16 cellular contexts compared by ENCODE assay signal in the genomic region with DNA sequence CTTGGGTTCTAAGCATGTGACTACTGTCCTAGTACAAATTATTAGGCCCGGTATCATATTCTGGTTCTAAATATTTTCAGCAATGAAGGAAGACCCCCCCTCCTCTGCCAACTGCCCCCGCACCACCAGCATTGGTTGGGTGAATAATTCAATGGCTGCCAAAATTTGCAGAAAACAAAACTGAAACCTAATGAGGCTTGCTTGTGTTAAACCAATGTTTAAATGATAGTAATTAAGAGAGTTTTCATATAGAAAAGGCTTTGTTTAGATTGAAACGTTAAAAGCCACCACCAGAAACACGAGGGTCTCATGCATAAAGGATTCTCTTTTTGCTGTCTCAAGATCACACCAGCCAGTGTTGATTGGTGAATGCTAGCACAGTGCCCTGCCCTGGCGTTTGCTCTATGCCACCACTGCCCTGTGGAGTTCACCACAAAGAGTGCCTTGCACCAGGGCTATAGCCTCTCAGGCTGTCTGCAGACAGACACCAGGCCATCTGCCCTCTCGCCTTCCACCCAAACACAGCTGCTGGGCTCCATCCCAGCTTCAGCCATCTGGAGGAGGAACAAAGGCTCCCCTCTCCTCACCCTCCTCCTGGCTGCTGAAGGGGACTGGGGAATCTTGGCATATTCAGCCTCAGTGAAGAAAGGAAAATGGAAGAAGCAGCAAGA.
DNase-seq lines count a peak whose midpoint lies in the region; ATAC-seq and TF ChIP-seq lines count a peak whose summit lies in the region.
"Had no signal": no experiment of that assay in that cellular context is flagged by ENCODE, and none has a peak within 500 bp of the region (broad histone marks: within the 10 kb centered on the region; RNA-seq: fewer than 3 reads in every experiment).

No MANE protein-coding gene starts in this region.

- no peaks in the 10 kb centered on the region for H4K20me1 ChIP-seq in PC-3 (ENCODE audit: low read length)

- H3K4me1 Mint-ChIP-seq in brain, result peaks cover 66% of the 10 kb centered on the region
- H3K4me1 Mint-ChIP-seq in CD8-positive, alpha-beta memory T cell, result no peaks in the 10 kb centered on the region
- H3K4me1 Mint-ChIP-seq: B cell, immature natural killer cell had no signal

- H3K36me3 Mint-ChIP-seq in brain, result no peaks in the 10 kb centered on the region
- H3K36me3 Mint-ChIP-seq in CD8-positive, alpha-beta memory T cell, result no peaks in the 10 kb centered on the region
- H3K36me3 Mint-ChIP-seq: immature natural killer cell had no signal

- H3K9me3 Mint-ChIP-seq in brain, result peaks cover 0 to 8% (median 0%) of the 10 kb centered on the region in 5 experiments
- no peaks in the 10 kb centered on the region for H3K9me3 Mint-ChIP-seq in CD8-positive, alpha-beta memory T cell
- H3K9me3 Mint-ChIP-seq: H9, immature natural killer cell had no signal

- no peaks in the 10 kb centered on the region for H3K36me3 ChIP-seq in CD8-positive, alpha-beta memory T cell (ENCODE audit: insufficient read depth, low read length)
- H3K36me3 ChIP-seq in PC-3 (ENCODE audit: low read depth, low read length), result no peaks in the 10 kb centered on the region
- H3K36me3 ChIP-seq: colonic mucosa, stomach had no signal

- POLR2A ChIA-PET in CD8-positive, alpha-beta memory T cell (lab: Charles Lee), result no interaction called here
- POLR2A ChIA-PET in PC-3 (lab: Charles Lee; ENCODE audit: unreplicated experiment), result no interaction called here

- H3K27me3 ChIP-seq in CD8-positive, alpha-beta memory T cell (ENCODE audit: insufficient read depth, low read length, poor library complexity, severe bottlenecking), result no peaks in the 10 kb centered on the region
- no peaks in the 10 kb centered on the region for H3K27me3 ChIP-seq in PC-3 (ENCODE audit: low read length)
- H3K27me3 ChIP-seq: colonic mucosa, stomach had no signal

- no peak overlapping the region for H3K4me2 ChIP-seq in PC-3 (ENCODE audit: low read length)

- peaks cover 6% of the 10 kb centered on the region for H3K27me3 Mint-ChIP-seq in brain
- H3K27me3 Mint-ChIP-seq in CD8-positive, alpha-beta memory T cell, result peaks cover 5 to 24% of the 10 kb centered on the region in 2 donors

- no TSS peak for BruUV-seq in PC-3 (replicated peaks; lab: Mats Ljungman, UMichigan)

- H3K4me1 ChIP-seq in CD8-positive, alpha-beta memory T cell (ENCODE audit: insufficient read depth, low read length), result no peaks in the 10 kb centered on the region
- no peaks in the 10 kb centered on the region for H3K4me1 ChIP-seq in PC-3 (ENCODE audit: insufficient read depth, low read length)
- H3K4me1 ChIP-seq: colonic mucosa had no signal

- no peaks in the 10 kb centered on the region for H3K9me3 ChIP-seq in CD8-positive, alpha-beta memory T cell (ENCODE audit: low read length)
- no peaks in the 10 kb centered on the region for H3K9me3 ChIP-seq in PC-3 (ENCODE audit: low read length)
- H3K9me3 ChIP-seq: colonic mucosa, stomach had no signal

- CTCF ChIA-PET in CD8-positive, alpha-beta memory T cell (lab: Charles Lee), result no interaction called here
- CTCF ChIA-PET in PC-3 (lab: Charles Lee), result no interaction called here

- no peaks in the 10 kb centered on the region for H3K9me2 ChIP-seq in PC-3 (replicated peaks; ENCODE audit: low read length)

- no peaks in the 10 kb centered on the region for H3K79me2 ChIP-seq in PC-3 (ENCODE audit: low read length)

- H3K4me3 Mint-ChIP-seq in brain, result peak overlapping the region in 2 of 5 experiments; percentile 12 to 49
- no peak overlapping the region for H3K4me3 Mint-ChIP-seq in CD8-positive, alpha-beta memory T cell
- H3K4me3 Mint-ChIP-seq: B cell, H9, immature natural killer cell had no signal

- H3K27ac Mint-ChIP-seq in brain, result peak overlapping the region in 4 of 5 experiments; percentile 72 to 92 (median 88)
- no peak overlapping the region for H3K27ac Mint-ChIP-seq in CD8-positive, alpha-beta memory T cell
- H3K27ac Mint-ChIP-seq: B cell, H9, immature natural killer cell had no signal

- TF ChIP-seq CTCF in brain (conservative IDR thresholded peaks at IDR 0.05), result no peak
- TF ChIP-seq CTCF in PC-3 (conservative IDR thresholded peaks at IDR 0.05; ENCODE audit: low read depth, low read length), result no peak

- intact Hi-C loops in PC-3 (cut with micrococcal nuclease), result no loop called here

- ATAC-seq in PC-3, result no peak

- no peak overlapping the region for H3K4me3 ChIP-seq in CD8-positive, alpha-beta memory T cell (ENCODE audit: low read length)
- no peak overlapping the region for H3K4me3 ChIP-seq in PC-3 (ENCODE audit: low read length)
- H3K4me3 ChIP-seq: colonic mucosa, stomach had no signal

- DNase-seq in DMS 273 treated with DMSO at 0.1 percent for 48 hours (lab: John Stamatoyannopoulos, UW) (peak; percentile 98), NCI-H2171 (lab: John Stamatoyannopoulos, UW) (peak; percentile 65), mucosa of gallbladder (ENCODE audit: low spot score) (peak; percentile 30), PC-3 (no peak), NCI-H510A (lab: John Stamatoyannopoulos, UW) (no peak), NCI-H1105 treated with DMSO at 0.1 percent for 48 hours (lab: John Stamatoyannopoulos, UW) (no peak)
- DNase-seq in CD8-positive, alpha-beta memory T cell, result no peak
- DNase-seq: activated CD4-positive, CD25-positive, alpha-beta regulatory T cell; colonic mucosa; H9; immature natural killer cell; MV-4-11; stimulated activated CD4-positive, alpha-beta T cell treated with anti-CD3 and anti-CD28 coated beads, Interleukin-4, amount 100 ng/mL, for 4 hours; stomach had no signal

- H2AFZ ChIP-seq in PC-3 (ENCODE audit: low read length), result no peak overlapping the region

- no peak overlapping the region for H3K9ac ChIP-seq in PC-3 (ENCODE audit: low read length)

- H3K27ac ChIP-seq in CD8-positive, alpha-beta memory T cell (ENCODE audit: low read depth, low read length), result no peak overlapping the region
- H3K27ac ChIP-seq in PC-3 (ENCODE audit: low read length), result no peak overlapping the region
- H3K27ac ChIP-seq: colonic mucosa, stomach had no signal

- H3F3A ChIP-seq in PC-3 (ENCODE audit: low read length, unreplicated experiment), result no peaks in the 10 kb centered on the region

Comparison
In these comparisons a context has a peak if more than half of its experiments do, and no peak if none do; other contexts are left out.
1. DNase-seq: peak in DMS 273 treated with DMSO at 0.1 percent for 48 hours (single experiment), NCI-H2171 (single experiment) and mucosa of gallbladder (single experiment); none in CD8-positive, alpha-beta memory T cell (0 of 5), PC-3 (single experiment), NCI-H510A (single experiment) and NCI-H1105 treated with DMSO at 0.1 percent for 48 hours (single experiment).
2. H3K27ac Mint-ChIP-seq: peak in brain (4 of 5); none in CD8-positive, alpha-beta memory T cell (0 of 8).